ENCODE assay signal across 1 cellular context in the genomic region with DNA sequence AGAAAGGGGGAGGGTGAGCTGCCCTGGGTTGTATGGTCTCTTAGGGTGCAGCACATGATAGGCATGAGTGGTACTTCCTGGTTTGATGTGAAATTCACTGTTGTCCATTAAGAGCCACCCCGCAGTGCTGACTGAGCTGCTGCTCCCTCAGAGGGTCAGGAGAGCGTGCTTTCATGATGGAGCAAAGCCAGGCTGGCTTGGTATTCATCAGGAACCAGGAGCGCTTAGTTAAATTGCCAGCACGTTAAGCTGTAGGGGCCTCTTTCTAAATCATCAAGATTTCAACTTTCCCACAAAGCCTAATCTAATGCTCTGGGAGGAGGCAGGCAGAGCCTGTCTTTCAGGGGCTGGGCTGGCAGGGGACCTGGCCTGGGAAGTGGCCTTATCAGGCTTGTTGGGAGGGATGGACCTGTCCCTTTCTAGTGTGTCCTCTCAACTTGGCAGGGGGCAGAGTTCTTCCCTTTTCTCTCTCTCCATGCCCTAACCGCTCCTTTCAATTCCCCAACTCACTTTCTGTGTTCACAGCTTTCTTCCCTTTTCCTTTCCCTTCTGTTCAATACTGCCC.
TF ChIP-seq lines count a peak whose summit lies in the region.

No MANE protein-coding gene starts in this region.

TF ChIP-seq in HEK293, 187 proteins besides CTCF, POLR2A, EP300 and RAD21 (continued from another document):
- no peak for TF ChIP-seq ZNF660 (tag by site-specific recombination; IDR thresholded peaks at IDR 0.05)
- TF ChIP-seq ZBTB17 (tag by site-specific recombination; IDR thresholded peaks at IDR 0.05): peak; percentile 38; the same call in 1 of the 2 replicates
- no peak for TF ChIP-seq ZNF23 (tag by site-specific recombination; IDR thresholded peaks at IDR 0.05; ENCODE audit: borderline replicate concordance)
- peak; percentile 66; the same call in 1 of the 2 replicates for TF ChIP-seq ZNF24 (tag by site-specific recombination; IDR thresholded peaks at IDR 0.05)
- no peak for TF ChIP-seq ZNF530 (tag by site-specific recombination; IDR thresholded peaks at IDR 0.05; ENCODE audit: low read depth)
- TF ChIP-seq SETDB1 (IDR thresholded peaks at IDR 0.05; ENCODE audit: insufficient read length, low read length): no peak
- TF ChIP-seq ZNF302 (tag by site-specific recombination; IDR thresholded peaks at IDR 0.05; ENCODE audit: low read depth): no peak
- no peak for TF ChIP-seq ZSCAN5A (tag by site-specific recombination; IDR thresholded peaks at IDR 0.05)
- no peak for TF ChIP-seq ZNF529 (tag by site-specific recombination; IDR thresholded peaks at IDR 0.05; ENCODE audit: insufficient replicate concordance)
- 0 out of 2 replicates have a peak, but pooled peaks have one; percentile 6 for TF ChIP-seq ZBTB1 (tag by site-specific recombination; IDR thresholded peaks at IDR 0.05)
- peak; percentile 30; the same call in 1 of the 2 replicates for TF ChIP-seq ZNF600 (tag by site-specific recombination; IDR thresholded peaks at IDR 0.05)
- TF ChIP-seq ZBTB44 (tag by site-specific recombination; IDR thresholded peaks at IDR 0.05): no peak
- TF ChIP-seq, protein P1, sequence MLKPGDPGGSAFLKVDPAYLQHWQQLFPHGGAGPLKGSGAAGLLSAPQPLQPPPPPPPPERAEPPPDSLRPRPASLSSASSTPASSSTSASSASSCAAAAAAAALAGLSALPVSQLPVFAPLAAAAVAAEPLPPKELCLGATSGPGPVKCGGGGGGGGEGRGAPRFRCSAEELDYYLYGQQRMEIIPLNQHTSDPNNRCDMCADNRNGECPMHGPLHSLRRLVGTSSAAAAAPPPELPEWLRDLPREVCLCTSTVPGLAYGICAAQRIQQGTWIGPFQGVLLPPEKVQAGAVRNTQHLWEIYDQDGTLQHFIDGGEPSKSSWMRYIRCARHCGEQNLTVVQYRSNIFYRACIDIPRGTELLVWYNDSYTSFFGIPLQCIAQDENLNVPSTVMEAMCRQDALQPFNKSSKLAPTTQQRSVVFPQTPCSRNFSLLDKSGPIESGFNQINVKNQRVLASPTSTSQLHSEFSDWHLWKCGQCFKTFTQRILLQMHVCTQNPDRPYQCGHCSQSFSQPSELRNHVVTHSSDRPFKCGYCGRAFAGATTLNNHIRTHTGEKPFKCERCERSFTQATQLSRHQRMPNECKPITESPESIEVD (tag by site-specific recombination; IDR thresholded peaks at IDR 0.05): no peak
- TF ChIP-seq ZNF704 (tag by site-specific recombination; IDR thresholded peaks at IDR 0.05): no peak
- TF ChIP-seq ZNF223 (tag by site-specific recombination; IDR thresholded peaks at IDR 0.05): no peak
- no peak for TF ChIP-seq ZNF843 (tag by site-specific recombination; IDR thresholded peaks at IDR 0.05)
- TF ChIP-seq GLI4 (tag by site-specific recombination; IDR thresholded peaks at IDR 0.05): no peak
- peak; percentile 84 for TF ChIP-seq GLIS1 (tag by site-specific recombination; IDR thresholded peaks at IDR 0.05)
- TF ChIP-seq KLF9 (tag by site-specific recombination; IDR thresholded peaks at IDR 0.05; ENCODE audit: low read depth): no peak
- no peak for TF ChIP-seq BCL11B (tag by site-specific recombination; IDR thresholded peaks at IDR 0.05; ENCODE audit: low read depth)
- no peak for TF ChIP-seq ZNF19 (tag by site-specific recombination; IDR thresholded peaks at IDR 0.05; ENCODE audit: low read depth)
- no peak for TF ChIP-seq ZSCAN16 (tag by site-specific recombination; IDR thresholded peaks at IDR 0.05)
- TF ChIP-seq ZNF560 (tag by site-specific recombination; IDR thresholded peaks at IDR 0.05; ENCODE audit: borderline replicate concordance): no peak
- no peak for TF ChIP-seq ZNF354C (tag by site-specific recombination; IDR thresholded peaks at IDR 0.05; ENCODE audit: borderline replicate concordance, low read depth)
- no peak for TF ChIP-seq AEBP2 (tag by site-specific recombination; IDR thresholded peaks at IDR 0.05; ENCODE audit: borderline replicate concordance)
- no peak for TF ChIP-seq ZNF248 (tag by site-specific recombination; IDR thresholded peaks at IDR 0.05)
- TF ChIP-seq ZBTB48 (tag by site-specific recombination; IDR thresholded peaks at IDR 0.05): no peak
- TF ChIP-seq, protein P2, sequence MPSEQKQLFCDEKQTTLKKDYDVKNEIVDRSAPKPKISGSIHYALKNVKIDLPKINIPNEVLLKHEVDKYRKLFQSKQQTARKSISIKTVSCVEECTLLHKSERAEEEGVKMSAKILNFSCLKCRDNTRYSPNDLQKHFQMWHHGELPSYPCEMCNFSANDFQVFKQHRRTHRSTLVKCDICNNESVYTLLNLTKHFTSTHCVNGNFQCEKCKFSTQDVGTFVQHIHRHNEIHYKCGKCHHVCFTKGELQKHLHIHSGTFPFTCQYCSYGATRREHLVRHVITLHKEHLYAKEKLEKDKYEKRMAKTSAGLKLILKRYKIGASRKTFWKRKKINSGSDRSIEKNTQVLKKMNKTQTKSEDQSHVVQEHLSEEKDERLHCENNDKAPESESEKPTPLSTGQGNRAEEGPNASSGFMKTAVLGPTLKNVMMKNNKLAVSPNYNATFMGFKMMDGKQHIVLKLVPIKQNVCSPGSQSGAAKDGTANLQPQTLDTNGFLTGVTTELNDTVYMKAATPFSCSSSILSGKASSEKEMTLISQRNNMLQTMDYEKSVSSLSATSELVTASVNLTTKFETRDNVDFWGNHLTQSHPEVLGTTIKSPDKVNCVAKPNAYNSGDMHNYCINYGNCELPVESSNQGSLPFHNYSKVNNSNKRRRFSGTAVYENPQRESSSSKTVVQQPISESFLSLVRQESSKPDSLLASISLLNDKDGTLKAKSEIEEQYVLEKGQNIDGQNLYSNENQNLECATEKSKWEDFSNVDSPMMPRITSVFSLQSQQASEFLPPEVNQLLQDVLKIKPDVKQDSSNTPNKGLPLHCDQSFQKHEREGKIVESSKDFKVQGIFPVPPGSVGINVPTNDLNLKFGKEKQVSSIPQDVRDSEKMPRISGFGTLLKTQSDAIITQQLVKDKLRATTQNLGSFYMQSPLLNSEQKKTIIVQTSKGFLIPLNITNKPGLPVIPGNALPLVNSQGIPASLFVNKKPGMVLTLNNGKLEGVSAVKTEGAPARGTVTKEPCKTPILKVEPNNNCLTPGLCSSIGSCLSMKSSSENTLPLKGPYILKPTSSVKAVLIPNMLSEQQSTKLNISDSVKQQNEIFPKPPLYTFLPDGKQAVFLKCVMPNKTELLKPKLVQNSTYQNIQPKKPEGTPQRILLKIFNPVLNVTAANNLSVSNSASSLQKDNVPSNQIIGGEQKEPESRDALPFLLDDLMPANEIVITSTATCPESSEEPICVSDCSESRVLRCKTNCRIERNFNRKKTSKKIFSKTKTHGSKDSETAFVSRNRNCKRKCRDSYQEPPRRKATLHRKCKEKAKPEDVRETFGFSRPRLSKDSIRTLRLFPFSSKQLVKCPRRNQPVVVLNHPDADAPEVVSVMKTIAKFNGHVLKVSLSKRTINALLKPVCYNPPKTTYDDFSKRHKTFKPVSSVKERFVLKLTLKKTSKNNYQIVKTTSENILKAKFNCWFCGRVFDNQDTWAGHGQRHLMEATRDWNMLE (tag by site-specific recombination; conservative IDR thresholded peaks at IDR 0.05; ENCODE audit: low read depth): no peak
- no peak for TF ChIP-seq ZNF184 (tag by site-specific recombination; IDR thresholded peaks at IDR 0.05)
- TF ChIP-seq ZNF174 (tag by site-specific recombination; IDR thresholded peaks at IDR 0.05): no peak
